Comparison of ENCODE assay signal across 3 cellular contexts in genomic region chr5:137902389-137903133, GRCh38.
TF ChIP-seq lines count a peak whose summit lies in the region.

No MANE protein-coding gene starts in this region.

TF ChIP-seq in SK-N-SH, 30 proteins besides CTCF, POLR2A, EP300 and RAD21:
- no peak for TF ChIP-seq GABPA (IDR thresholded peaks at IDR 0.05; ENCODE audit: low read depth)
- no peak for TF ChIP-seq RFX5 (IDR thresholded peaks at IDR 0.05; ENCODE audit: low read length)
- TF ChIP-seq MEF2A (IDR thresholded peaks at IDR 0.05; ENCODE audit: borderline replicate concordance, low read depth) = no peak
- TF ChIP-seq SIN3A (IDR thresholded peaks at IDR 0.05; ENCODE audit: borderline replicate concordance, low read depth, low read length) = no peak
- no peak for TF ChIP-seq TEAD4 (IDR thresholded peaks at IDR 0.05; ENCODE audit: borderline replicate concordance, insufficient read depth)
- no peak for TF ChIP-seq ELF1 (IDR thresholded peaks at IDR 0.05)
- no peak for TF ChIP-seq RXRA (IDR thresholded peaks at IDR 0.05; ENCODE audit: borderline replicate concordance, low read depth)
- no peak for TF ChIP-seq SMC3 (IDR thresholded peaks at IDR 0.05; ENCODE audit: low read depth, low read length)
- no peak for TF ChIP-seq CHD2 (IDR thresholded peaks at IDR 0.05; ENCODE audit: low read length, partially characterized antibody)

TF ChIP-seq in SK-N-SH treated with all-trans-retinoic acid at 6 μM for 48 hours, 23 proteins besides CTCF, POLR2A, EP300 and RAD21:
- no peak for TF ChIP-seq RARB (CRISPR knock-in tag; IDR thresholded peaks at IDR 0.05)
- TF ChIP-seq TSHZ2 (CRISPR knock-in tag; IDR thresholded peaks at IDR 0.05) = no peak
- TF ChIP-seq PPARA (CRISPR knock-in tag; IDR thresholded peaks at IDR 0.05; ENCODE audit: borderline replicate concordance) = no peak
- TF ChIP-seq PATZ1 (CRISPR knock-in tag; IDR thresholded peaks at IDR 0.05; ENCODE audit: borderline replicate concordance) = no peak
- no peak for TF ChIP-seq ZNF70 (CRISPR knock-in tag; IDR thresholded peaks at IDR 0.05)
- TF ChIP-seq ARNTL (CRISPR knock-in tag; IDR thresholded peaks at IDR 0.05; ENCODE audit: borderline replicate concordance, low read depth) = no peak
- no peak for TF ChIP-seq BACH2 (CRISPR knock-in tag; IDR thresholded peaks at IDR 0.05; ENCODE audit: borderline replicate concordance)
TF ChIP-seq in SK-N-SH treated with all-trans-retinoic acid at 6 μM for 48 hours: peak in this region for 0.

TF ChIP-seq in GM12878, 131 proteins besides CTCF, POLR2A, EP300 and RAD21 (continues in another document):
- TF ChIP-seq TBL1XR1 (IDR thresholded peaks at IDR 0.05; ENCODE audit: low read depth, low read length) (no peak), SREBF2 (IDR thresholded peaks at IDR 0.05; ENCODE audit: low read length) (no peak), ZNF384 (IDR thresholded peaks at IDR 0.05; ENCODE audit: borderline replicate concordance, low read depth, low read length) (no peak), ESRRA (IDR thresholded peaks at IDR 0.05; ENCODE audit: low read length) (no peak), RELB (IDR thresholded peaks at IDR 0.05; ENCODE audit: low read depth) (no peak), TCF12 (IDR thresholded peaks at IDR 0.05; ENCODE audit: low read depth, low read length) (no peak), BMI1 (IDR thresholded peaks at IDR 0.05; ENCODE audit: borderline replicate concordance) (no peak), SMARCA5 (IDR thresholded peaks at IDR 0.05) (no peak), ZBTB11 (CRISPR knock-in tag; IDR thresholded peaks at IDR 0.05) (no peak), SPI1 (IDR thresholded peaks at IDR 0.05; ENCODE audit: borderline replicate concordance, insufficient read depth, low read depth, low read length) (no peak), ATF3 (IDR thresholded peaks at IDR 0.05; ENCODE audit: borderline replicate concordance, extremely low read depth, low read depth, low read length) (no peak), RAD51 (IDR thresholded peaks at IDR 0.05) (no peak), JUND (IDR thresholded peaks at IDR 0.05; ENCODE audit: low read depth, low read length) (no peak), SKIL (IDR thresholded peaks at IDR 0.05; ENCODE audit: low read depth, poor library complexity, severe bottlenecking) (no peak), ZNF24 (IDR thresholded peaks at IDR 0.05) (no peak), BRCA1 (IDR thresholded peaks at IDR 0.05; ENCODE audit: low read depth, low read length) (no peak), JUNB (IDR thresholded peaks at IDR 0.05) (no peak), PBX3 (IDR thresholded peaks at IDR 0.05; ENCODE audit: insufficient replicate concordance, low read depth, low read length) (no peak), KAT2A (conservative IDR thresholded peaks at IDR 0.05; ENCODE audit: control insufficient read depth, low read depth, low read length) (no peak), SUPT20H (IDR thresholded peaks at IDR 0.05; ENCODE audit: borderline replicate concordance, control insufficient read depth, low read depth, low read length) (no peak), BCL11A (IDR thresholded peaks at IDR 0.05; ENCODE audit: low read depth, low read length) (0 out of 2 replicates have a peak, but pooled peaks have one; percentile 12), ZBTB40 (IDR thresholded peaks at IDR 0.05; ENCODE audit: borderline replicate concordance) (no peak), ZSCAN29 (IDR thresholded peaks at IDR 0.05) (no peak), IKZF2 (IDR thresholded peaks at IDR 0.05) (no peak), ZNF687 (IDR thresholded peaks at IDR 0.05) (peak; percentile 34; the same call in 1 of the 2 replicates), SMC3 (IDR thresholded peaks at IDR 0.05; ENCODE audit: borderline replicate concordance, low read length) (no peak), RBBP5 (conservative IDR thresholded peaks at IDR 0.05) (no peak), BCLAF1 (IDR thresholded peaks at IDR 0.05) (no peak), NR2C1 (IDR thresholded peaks at IDR 0.05) (no peak), SREBF1 (IDR thresholded peaks at IDR 0.05; ENCODE audit: low read length) (no peak)
